ENCODE assay signal across 9 cellular contexts in genomic region chr3:104273046-104273649, GRCh38.
DNase-seq lines count a peak whose midpoint lies in the region; ATAC-seq and TF ChIP-seq lines count a peak whose summit lies in the region.
"Had no signal": no experiment of that assay in that cellular context is flagged by ENCODE, and none has a peak within 500 bp of the region (broad histone marks: within the 10 kb centered on the region; RNA-seq: fewer than 3 reads in every experiment).

No MANE protein-coding gene starts in this region.

- TF ChIP-seq EP300 in SK-N-SH (IDR thresholded peaks at IDR 0.05; ENCODE audit: borderline replicate concordance in 1 of 2, low read depth in 1 of 2, low read length in 1 of 2): no peak

- no peak overlapping the region for H3K9ac ChIP-seq in SK-N-SH

- no peaks in the 10 kb centered on the region for H3K79me2 ChIP-seq in SK-N-SH (ENCODE audit: insufficient read depth)

- H3K9me2 ChIP-seq in SK-N-SH: no peaks in the 10 kb centered on the region

- peak; percentile 65 for TF ChIP-seq CTCF in cardiac muscle cell (IDR thresholded peaks at IDR 0.05; ENCODE audit: low read depth, low read length)
- TF ChIP-seq CTCF in SK-N-SH (IDR thresholded peaks at IDR 0.05): peak; percentile 76

- peaks cover 0 to 2% (median 0%) of the 10 kb centered on the region in 3 donors for H3K9me3 Mint-ChIP-seq in T-cell

- H3K4me3 ChIP-seq in cardiac muscle cell (no peak overlapping the region), SK-N-SH (ENCODE audit: low read depth in 2 of 2, low read length in 1 of 2) (no peak overlapping the region; a peak in 1 of 4 replicates)
- H3K4me3 ChIP-seq in Jurkat, Clone E6-1 (ENCODE audit: low read length): no peak overlapping the region

- CTCF ChIA-PET in SK-N-SH (lab: Yijun Ruan, JAX) (interaction anchor here (0.7 to 2.1 kb wide), 4 partner anchors 13 to 1094 kb away, joined by 3 to 5 read pairs (median 4); partner anchors contain the start of gene ALCAM), T-cell (lab: Charles Lee) (no interaction called here)

- no peak overlapping the region for H3K4me3 Mint-ChIP-seq in T-cell
- H3K4me3 Mint-ChIP-seq: activated naive CD8-positive, alpha-beta T cell treated with anti-CD3 and anti-CD28 coated beads, Interleukin-2, amount 10 ng/mL, durations not matched to agents 7 days and 5 days had no signal

- ATAC-seq in T-cell (replicated peaks in 1 of 4): no peak

- no peaks in the 10 kb centered on the region for H3K36me3 Mint-ChIP-seq in T-cell
- H3K36me3 Mint-ChIP-seq: activated naive CD8-positive, alpha-beta T cell treated with anti-CD3 and anti-CD28 coated beads, Interleukin-2, amount 10 ng/mL, durations not matched to agents 7 days and 5 days had no signal

- H3K9me3 ChIP-seq in cardiac muscle cell (ENCODE audit: low read depth) (no peaks in the 10 kb centered on the region), SK-N-SH (peaks cover 8% of the 10 kb centered on the region)

- POLR2A ChIA-PET in SK-N-SH (lab: Yijun Ruan, JAX) (no interaction called here), T-cell (lab: Charles Lee) (no interaction called here)

- H3K4me1 ChIP-seq in cardiac muscle cell (ENCODE audit: low read depth) (no peaks in the 10 kb centered on the region), SK-N-SH (ENCODE audit: control insufficient read depth in 1 of 2, insufficient read depth in 2 of 2, low read depth in 1 of 2, low read length in 1 of 2) (no peaks in the 10 kb centered on the region)

- no peak overlapping the region for H3K4me2 ChIP-seq in SK-N-SH

- peak; percentile 48 to 62 for DNase-seq in cardiac muscle cell (ENCODE audit: low read depth in 1 of 2, low spot score in 1 of 2)
- no peak for DNase-seq in cardiac septum (ENCODE audit: low spot score)
- peak; percentile 16 for DNase-seq in Jurkat, Clone E6-1 (ENCODE audit: low read depth, low spot score)
- no peak for DNase-seq in SK-N-SH
- DNase-seq in iPS-NIHi7 (ENCODE audit: extremely low spot score): peak; percentile 16
- DNase-seq in activated naive CD4-positive, alpha-beta T cell treated with Interleukin-2 at 50 U/mL for 16 hours: no peak
- no peak for DNase-seq in activated gamma-delta T cell treated with Interleukin-2 at 50 U/mL for 16 hours
- no peak for DNase-seq in T-cell
- DNase-seq: activated naive CD8-positive, alpha-beta T cell treated with anti-CD3 and anti-CD28 coated beads, Interleukin-2, amount 10 ng/mL, durations not matched to agents 7 days and 5 days had no signal

- no peaks in the 10 kb centered on the region for H3K4me1 Mint-ChIP-seq in T-cell
- H3K4me1 Mint-ChIP-seq: activated naive CD8-positive, alpha-beta T cell treated with anti-CD3 and anti-CD28 coated beads, Interleukin-2, amount 10 ng/mL, durations not matched to agents 7 days and 5 days had no signal

- WGBS in SK-N-SH (ENCODE audit: low lambda C conversion rate): 60% methylated on average over 4 of the region's 4 CpGs

- H2AFZ ChIP-seq in SK-N-SH (ENCODE audit: low read depth): no peak overlapping the region

- intact Hi-C loops in cardiac septum (cut with DNase I): loop anchor here (10.0 kb wide), 1 partner anchor 1092 kb away; the partner anchor contains the start of gene ALCAM

- H3K27me3 Mint-ChIP-seq in T-cell: no peaks in the 10 kb centered on the region
- H3K27me3 Mint-ChIP-seq: activated naive CD8-positive, alpha-beta T cell treated with anti-CD3 and anti-CD28 coated beads, Interleukin-2, amount 10 ng/mL, durations not matched to agents 7 days and 5 days had no signal

- H3K27ac ChIP-seq in cardiac muscle cell (no peak overlapping the region), SK-N-SH (ENCODE audit: low read depth in 2 of 2, low read length in 1 of 2) (no peak overlapping the region)

- H3K36me3 ChIP-seq in cardiac muscle cell (no peaks in the 10 kb centered on the region), SK-N-SH (replicated peaks in 1 of 2; ENCODE audit: control insufficient read depth in 1 of 2, insufficient read depth in 2 of 2, low read length in 1 of 2) (peaks cover 0 to 9% of the 10 kb centered on the region in 2 experiments)

- no peaks in the 10 kb centered on the region for H4K20me1 ChIP-seq in SK-N-SH (ENCODE audit: insufficient read depth)

- TF ChIP-seq RAD21 in SK-N-SH (IDR thresholded peaks at IDR 0.05; ENCODE audit: low read length): peak; percentile 74

- no peaks in the 10 kb centered on the region for H3F3A ChIP-seq in SK-N-SH (replicated peaks; ENCODE audit: insufficient read depth)

- no peak overlapping the region for H3K27ac Mint-ChIP-seq in T-cell
- H3K27ac Mint-ChIP-seq: activated naive CD8-positive, alpha-beta T cell treated with anti-CD3 and anti-CD28 coated beads, Interleukin-2, amount 10 ng/mL, durations not matched to agents 7 days and 5 days had no signal

- H3K27me3 ChIP-seq in cardiac muscle cell (no peaks in the 10 kb centered on the region), SK-N-SH (ENCODE audit: insufficient read depth) (no peaks in the 10 kb centered on the region)

TF ChIP-seq in SK-N-SH, 30 proteins besides CTCF, POLR2A, EP300 and RAD21:
- no peak for TF ChIP-seq MAX (IDR thresholded peaks at IDR 0.05; ENCODE audit: low read depth)
- peak; percentile 71 for TF ChIP-seq SMC3 (IDR thresholded peaks at IDR 0.05; ENCODE audit: low read depth, low read length)

Comparison
In these comparisons a context has a peak if more than half of its experiments do, and no peak if none do; other contexts are left out.
1. DNase-seq: peak in cardiac muscle cell (2 of 2), Jurkat, Clone E6-1 (single experiment) and iPS-NIHi7 (single experiment); none in cardiac septum (single experiment), SK-N-SH (single experiment), activated naive CD4-positive, alpha-beta T cell treated with Interleukin-2 at 50 U/mL for 16 hours (single experiment), activated gamma-delta T cell treated with Interleukin-2 at 50 U/mL for 16 hours (single experiment) and T-cell (0 of 34).